Comparison of ENCODE assay signal across 13 cellular contexts in the genomic region with DNA sequence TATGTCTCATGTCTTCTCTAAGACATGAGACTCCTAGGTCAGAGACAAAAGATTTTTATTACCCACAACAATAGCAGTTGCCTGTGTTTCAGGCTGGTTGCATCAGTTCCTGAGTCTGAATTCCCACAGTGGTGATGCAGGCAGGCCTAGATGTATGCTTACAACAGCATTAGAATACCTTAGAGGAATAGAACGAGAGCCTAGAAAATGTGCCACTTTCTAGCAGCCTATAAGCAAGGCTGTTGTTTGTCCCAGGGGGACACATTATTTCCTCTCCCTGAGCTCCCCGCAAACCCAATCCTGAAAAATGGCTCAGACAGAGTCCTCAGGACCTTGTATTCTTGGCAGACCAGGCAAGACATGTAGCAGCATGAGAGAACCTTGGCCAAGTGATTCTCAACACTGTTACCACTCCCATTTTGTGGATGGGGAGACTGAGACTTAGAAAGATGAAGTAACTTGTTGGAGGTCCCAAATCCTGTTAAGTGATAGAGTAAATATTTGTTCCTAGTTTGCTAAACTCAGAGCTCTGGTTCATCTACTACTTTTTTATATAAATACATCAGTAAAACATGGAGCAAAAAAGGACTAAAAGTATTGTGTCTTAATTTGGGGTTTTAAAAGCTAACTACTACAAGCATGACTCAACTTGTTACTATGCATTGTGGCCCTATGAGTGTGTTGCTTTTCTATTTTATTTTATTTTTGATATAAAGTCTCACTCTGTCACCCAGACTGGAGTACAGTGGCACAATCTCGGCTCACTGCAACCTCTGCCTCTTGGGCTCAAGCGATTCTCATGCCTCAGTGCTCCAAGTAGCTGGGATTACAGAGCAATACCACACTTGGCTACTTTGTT. TPM values are rescaled to one million over a fixed set of nuclear protein-coding genes. Genes with fewer than 3 reads are reported as not detected.
A peak's percentile ranks its signal among the peaks of the same experiment; 100 is the strongest.
DNase-seq lines count a peak whose midpoint lies in the region; ATAC-seq, FAIRE-seq and TF ChIP-seq lines count a peak whose summit lies in the region.
"Had no signal": no experiment of that assay in that cellular context is flagged by ENCODE, and none has a peak within 500 bp of the region (broad histone marks: within the 10 kb centered on the region; RNA-seq: fewer than 3 reads in every experiment).

No MANE protein-coding gene starts in this region.

- peaks cover 2% of the 10 kb centered on the region for H3K4me1 Mint-ChIP-seq in activated CD8-positive, alpha-beta T cell treated with anti-CD3 and anti-CD28 coated beads, Interleukin-2, amount 10 ng/mL, durations not matched to agents 7 days and 5 days (ENCODE audit: low read depth)

- POLR2A ChIA-PET in A549 (lab: Yijun Ruan, JAX): no interaction called here
- POLR2A ChIA-PET in activated CD8-positive, alpha-beta T cell treated with anti-CD3 and anti-CD28 coated beads, Interleukin-2, amount 10 ng/mL, durations not matched to agents 7 days and 5 days (lab: Charles Lee): no interaction called here

- peak overlapping the region; percentile 6 for H3K27ac Mint-ChIP-seq in activated CD8-positive, alpha-beta T cell treated with anti-CD3 and anti-CD28 coated beads, Interleukin-2, amount 10 ng/mL, durations not matched to agents 7 days and 5 days
- H3K27ac Mint-ChIP-seq: dendritic cell treated with granulocyte-macrophage colony-stimulating factor and Interleukin-4, amounts not matched to agents 40 ng/mL and 50 ng/mL, for 4 days; type B pancreatic cell had no signal

- no peak for TF ChIP-seq CTCF in A549 (IDR thresholded peaks at IDR 0.05)

- H3K9me3 Mint-ChIP-seq in activated CD8-positive, alpha-beta T cell treated with anti-CD3 and anti-CD28 coated beads, Interleukin-2, amount 10 ng/mL, durations not matched to agents 7 days and 5 days (ENCODE audit: insufficient read depth): no peaks in the 10 kb centered on the region
- H3K9me3 Mint-ChIP-seq: dendritic cell treated with granulocyte-macrophage colony-stimulating factor and Interleukin-4, amounts not matched to agents 40 ng/mL and 50 ng/mL, for 4 days had no signal

- H3K9me3 ChIP-seq in A549: peaks cover 7% of the 10 kb centered on the region; the same call in 1 of the 3 replicates

- CTCF ChIA-PET in A549 (lab: Yijun Ruan, JAX): interaction anchor here (0.8 to 4.2 kb wide), 3 partner anchors 9 to 15 kb away, joined by 3 to 29 read pairs (median 3); no protein-coding TSS in a partner anchor
- CTCF ChIA-PET in activated CD8-positive, alpha-beta T cell treated with anti-CD3 and anti-CD28 coated beads, Interleukin-2, amount 10 ng/mL, durations not matched to agents 7 days and 5 days (lab: Charles Lee): interaction anchor here (0.5 to 2.9 kb wide), 2 partner anchors 10 to 11 kb away, joined by 4 to 14 read pairs; no protein-coding TSS in a partner anchor

- no peak overlapping the region for H3K4me3 ChIP-seq in A549

- TF ChIP-seq RAD21 in A549 (conservative IDR thresholded peaks at IDR 0.05 in 1 of 2, IDR thresholded peaks at IDR 0.05 in 1 of 2): no peak

- TF ChIP-seq EP300 in A549 (IDR thresholded peaks at IDR 0.05): peak in 1 of 2 experiments; percentile 38; a peak in 1 of 5 replicates

- no peak for FAIRE-seq in A549 (lab: Jason Lieb, UNC)
- FAIRE-seq: D721Med had no signal

- peaks cover 12% of the 10 kb centered on the region; the same call in 1 of the 3 replicates for H3K4me1 ChIP-seq in A549

- no peaks in the 10 kb centered on the region for H3K27me3 Mint-ChIP-seq in activated CD8-positive, alpha-beta T cell treated with anti-CD3 and anti-CD28 coated beads, Interleukin-2, amount 10 ng/mL, durations not matched to agents 7 days and 5 days (ENCODE audit: low read depth)
- H3K27me3 Mint-ChIP-seq: dendritic cell treated with granulocyte-macrophage colony-stimulating factor and Interleukin-4, amounts not matched to agents 40 ng/mL and 50 ng/mL, for 4 days; type B pancreatic cell had no signal

- no peak for TF ChIP-seq POLR2A in A549 (IDR thresholded peaks at IDR 0.05; ENCODE audit: low read length)

- peak overlapping the region; percentile 60 to 71 for H3K27ac ChIP-seq in A549

- H3K36me3 Mint-ChIP-seq in activated CD8-positive, alpha-beta T cell treated with anti-CD3 and anti-CD28 coated beads, Interleukin-2, amount 10 ng/mL, durations not matched to agents 7 days and 5 days (ENCODE audit: low read depth): peaks cover 39% of the 10 kb centered on the region

- DNase-seq in A549 (ENCODE audit: low read depth in 1 of 2, low spot score in 1 of 2) (peak in 1 of 2 experiments; percentile 48), GM04504 (ENCODE audit: low read depth) (peak; percentile 71), fibroblast of peridontal ligament (ENCODE audit: extremely low read depth) (peak; percentile 70), NCI-H146 treated with DMSO at 0.1 percent for 48 hours (lab: John Stamatoyannopoulos, UW; ENCODE audit: unreplicated experiment) (no peak), DMS 273 (lab: John Stamatoyannopoulos, UW; ENCODE audit: unreplicated experiment) (no peak)
- peak; percentile 25 for DNase-seq in activated CD8-positive, alpha-beta T cell treated with anti-CD3 and anti-CD28 coated beads, Interleukin-2, amount 10 ng/mL, durations not matched to agents 7 days and 5 days
- DNase-seq: left cardiac atrium, NCI-H2081 treated with DMSO at 0.1 percent for 48 hours had no signal

- peak in 1 of 2 experiments; percentile 94; a peak in 3 of 6 replicates for ATAC-seq in A549
- ATAC-seq in activated CD8-positive, alpha-beta T cell treated with anti-CD3 and anti-CD28 coated beads, Interleukin-2, amount 10 ng/mL, durations not matched to agents 7 days and 5 days: peak; percentile 42
- ATAC-seq in HG03175 (IDR thresholded peaks at IDR 0.05; ENCODE audit: unreplicated experiment): no peak
- no peak for ATAC-seq in HG03432 (IDR thresholded peaks at IDR 0.05; ENCODE audit: unreplicated experiment)
- ATAC-seq: left cardiac atrium had no signal

- no peak overlapping the region for H3K4me3 Mint-ChIP-seq in activated CD8-positive, alpha-beta T cell treated with anti-CD3 and anti-CD28 coated beads, Interleukin-2, amount 10 ng/mL, durations not matched to agents 7 days and 5 days
- H3K4me3 Mint-ChIP-seq: dendritic cell treated with granulocyte-macrophage colony-stimulating factor and Interleukin-4, amounts not matched to agents 40 ng/mL and 50 ng/mL, for 4 days; type B pancreatic cell had no signal

- no peak overlapping the region for H3K4me2 ChIP-seq in A549

- WGBS in A549 (ENCODE audit: missing lambda C conversion rate): 92% methylated on average over 4 of the region's 4 CpGs

TF ChIP-seq in A549, 52 proteins besides CTCF, POLR2A, EP300 and RAD21:
- TF ChIP-seq ZNF302 (CRISPR knock-in tag; IDR thresholded peaks at IDR 0.05): no peak
- TF ChIP-seq JUNB (IDR thresholded peaks at IDR 0.05): 0 out of 2 replicates have a peak, but pooled peaks have one; percentile 21

RNA-seq across cellular contexts. Expression of a gene that starts 14.2 kb away (rescaled TPM):
- 20.3 and 25.3 TPM in 2 replicates for polyA plus RNA-seq in A549 (2011; rRNA removed)
- 6.8 and 7.3 TPM in 2 replicates for polyA plus RNA-seq in A549 (2012; cell fraction: cytosol; rRNA removed)
- 10.6 and 19.1 TPM in 2 replicates for polyA plus RNA-seq in A549 (2012; cell fraction: nucleus; rRNA removed)
- 16.7 to 17.2 TPM (median 17.0 TPM) in 3 replicates for polyA plus RNA-seq in A549 (2017; fragmentation: RNase III; extraction: RNeasy Plus Mini Kit Qiagen cat#74134 plus additional on column Dnase treatment)
- polyA minus RNA-seq in A549 (2011; rRNA and poly(A)+ RNA removed): 16.5 and 19.8 TPM in 2 replicates
- total RNA-seq in activated CD8-positive, alpha-beta T cell treated with anti-CD3 and anti-CD28 coated beads, Interleukin-2, amount 10 ng/mL, durations not matched to agents 7 days and 5 days: 10 to 100 TPM; 40.2 to 43.7 TPM

RNA-seq across cellular contexts. Expression of a gene that starts 14.5 kb away (rescaled TPM):
- 43.0 and 57.0 TPM in 2 replicates for polyA plus RNA-seq in A549 (2011; rRNA removed)
- 11.6 and 14.2 TPM in 2 replicates for polyA plus RNA-seq in A549 (2012; cell fraction: cytosol; rRNA removed)
- 9.9 and 17.5 TPM in 2 replicates for polyA plus RNA-seq in A549 (2012; cell fraction: nucleus; rRNA removed)
- 37.2 to 40.4 TPM (median 38.2 TPM) in 3 replicates for polyA plus RNA-seq in A549 (2017; fragmentation: RNase III; extraction: RNeasy Plus Mini Kit Qiagen cat#74134 plus additional on column Dnase treatment)
- 15.9 and 16.8 TPM in 2 replicates for polyA minus RNA-seq in A549 (2011; rRNA and poly(A)+ RNA removed)
- 10 to 100 TPM; 49.0 to 51.5 TPM for total RNA-seq in activated CD8-positive, alpha-beta T cell treated with anti-CD3 and anti-CD28 coated beads, Interleukin-2, amount 10 ng/mL, durations not matched to agents 7 days and 5 days

Comparison
In these comparisons a context has a peak if more than half of its experiments do, and no peak if none do; other contexts are left out.
1. DNase-seq: peak in GM04504 (single experiment), activated CD8-positive, alpha-beta T cell treated with anti-CD3 and anti-CD28 coated beads, Interleukin-2, amount 10 ng/mL, durations not matched to agents 7 days and 5 days (single experiment) and fibroblast of peridontal ligament (single experiment); none in NCI-H146 treated with DMSO at 0.1 percent for 48 hours (single experiment) and DMS 273 (single experiment).